ENCODE assay signal across 10 cellular contexts in the genomic region with DNA sequence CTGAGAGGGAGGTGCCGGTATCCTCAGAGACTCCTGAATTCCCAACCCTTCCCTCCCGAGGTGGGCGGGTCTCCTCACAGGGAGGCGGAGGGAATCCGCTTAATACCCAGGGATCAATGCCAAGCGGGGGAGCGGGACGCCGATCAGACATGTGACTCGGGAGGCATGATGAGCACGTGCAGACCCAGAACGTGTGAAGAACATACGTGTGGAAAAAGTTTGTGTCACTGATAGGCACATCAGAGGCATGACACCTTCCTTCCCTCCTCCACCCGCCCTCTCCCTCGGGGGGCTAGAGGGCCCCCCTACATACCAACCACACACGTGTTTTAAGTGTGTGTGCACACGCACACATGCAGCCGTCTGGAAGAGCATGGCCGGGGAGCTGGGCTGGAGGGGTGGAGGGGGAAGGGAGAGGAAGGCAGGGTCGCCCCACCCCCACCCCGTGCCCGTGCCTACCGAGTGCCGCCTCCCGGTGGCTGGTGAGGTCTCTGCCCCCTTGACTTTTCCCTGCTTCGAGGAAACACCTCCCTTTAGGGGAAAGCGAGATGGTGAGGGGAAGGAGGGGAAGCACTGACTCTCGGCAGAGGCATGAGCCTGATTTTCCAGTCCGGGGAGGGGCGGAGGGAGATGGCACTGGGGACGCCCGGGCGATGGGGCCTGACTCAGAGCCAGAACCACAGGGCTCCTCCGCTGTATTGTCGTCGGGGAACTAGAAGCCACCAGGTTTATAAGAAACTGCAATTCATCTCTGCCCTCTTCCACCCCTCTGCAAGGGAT. TPM values are rescaled to one million over a fixed set of nuclear protein-coding genes. Genes with fewer than 3 reads are reported as not detected.
DNase-seq lines count a peak whose midpoint lies in the region; ATAC-seq, FAIRE-seq and TF ChIP-seq lines count a peak whose summit lies in the region.
"Had no signal": no experiment of that assay in that cellular context is flagged by ENCODE, and none has a peak within 500 bp of the region (broad histone marks: within the 10 kb centered on the region; RNA-seq: fewer than 3 reads in every experiment).

No MANE protein-coding gene starts in this region.

- TF ChIP-seq EP300 in tibial nerve (IDR thresholded peaks at IDR 0.05) = no peak

- H3F3A ChIP-seq in Loucy (ENCODE audit: low read depth) = no peaks in the 10 kb centered on the region

- H3K9me3 ChIP-seq in Loucy (ENCODE audit: insufficient read depth, low read depth, low read length) = no peaks in the 10 kb centered on the region
- no peaks in the 10 kb centered on the region for H3K9me3 ChIP-seq in iPS-18a (ENCODE audit: control insufficient read depth, low read depth, low read length)
- no peaks in the 10 kb centered on the region for H3K9me3 ChIP-seq in tibial nerve
- H3K9me3 ChIP-seq in gastrocnemius medialis = no peaks in the 10 kb centered on the region

- CTCF ChIA-PET in activated CD8-positive, alpha-beta memory T cell treated with anti-CD3 and anti-CD28 coated beads, Interleukin-2, amount 10 ng/mL, durations not matched to agents 7 days and 5 days (lab: Charles Lee) = interaction anchor here (2.5 to 6.2 kb wide), 2 partner anchors 14 to 22 kb away, joined by 25 to 44 read pairs; partner anchors contain the start of gene TBX21

- H3K9me2 ChIP-seq in Loucy (replicated peaks; ENCODE audit: low read depth, low read length) = no peaks in the 10 kb centered on the region

- H3K27me3 ChIP-seq in Loucy (ENCODE audit: insufficient read depth, low read length, poor library complexity, severe bottlenecking) = no peaks in the 10 kb centered on the region
- H3K27me3 ChIP-seq in iPS-18a (ENCODE audit: control insufficient read depth, insufficient read depth, low read length) = peaks cover 41% of the 10 kb centered on the region
- peaks cover 0 to 77% of the 10 kb centered on the region in 2 donors for H3K27me3 ChIP-seq in tibial nerve
- peaks cover 45 to 60% (median 47%) of the 10 kb centered on the region in 3 donors for H3K27me3 ChIP-seq in gastrocnemius medialis

- no peak for TF ChIP-seq POLR2A in GM12892 (IDR thresholded peaks at IDR 0.05; ENCODE audit: low read depth, low read length)
- TF ChIP-seq POLR2A in tibial nerve (IDR thresholded peaks at IDR 0.05) = no peak
- TF ChIP-seq POLR2A in gastrocnemius medialis (IDR thresholded peaks at IDR 0.05) = no peak

- TF ChIP-seq CTCF in Loucy (conservative IDR thresholded peaks at IDR 0.05; ENCODE audit: low read length) (peak; percentile 46), tibial nerve (IDR thresholded peaks at IDR 0.05) (no peak), gastrocnemius medialis (IDR thresholded peaks at IDR 0.05 in 4 of 5, conservative IDR thresholded peaks at IDR 0.05 in 1 of 5) (no peak)

- H3K4me3 ChIP-seq in Loucy (ENCODE audit: low read length, poor library complexity, severe bottlenecking) (no peak overlapping the region), iPS-18a (ENCODE audit: low read length) (peak overlapping the region; percentile 6), tibial nerve (no peak overlapping the region), gastrocnemius medialis (no peak overlapping the region)

- peak; percentile 80 for ATAC-seq in activated CD8-positive, alpha-beta memory T cell treated with anti-CD3 and anti-CD28 coated beads, Interleukin-2, amount 10 ng/mL, durations not matched to agents 7 days and 5 days
- no peak for ATAC-seq in gastrocnemius medialis

- H3K36me3 ChIP-seq in Loucy (ENCODE audit: insufficient read depth, low read length) = no peaks in the 10 kb centered on the region
- H3K36me3 ChIP-seq in iPS-18a (ENCODE audit: control insufficient read depth, low read depth, low read length) = no peaks in the 10 kb centered on the region
- H3K36me3 ChIP-seq in tibial nerve = no peaks in the 10 kb centered on the region
- H3K36me3 ChIP-seq in gastrocnemius medialis = no peaks in the 10 kb centered on the region

- DNase-seq in GM12892 (ENCODE audit: insufficient read length) (peak; percentile 59), tibial nerve (ENCODE audit: low spot score in 2 of 2) (no peak), gastrocnemius medialis (no peak), DMS114 treated with DMSO at 0.1 percent for 48 hours (lab: John Stamatoyannopoulos, UW; ENCODE audit: unreplicated experiment) (no peak)
- peak; percentile 97 for DNase-seq in activated CD8-positive, alpha-beta memory T cell treated with anti-CD3 and anti-CD28 coated beads, Interleukin-2, amount 10 ng/mL, durations not matched to agents 7 days and 5 days
- DNase-seq in stimulated activated CD8-positive, alpha-beta memory T cell treated with anti-CD3 and anti-CD28 coated beads, Interleukin-4, amount 100 ng/mL, for 48 hours = peak; percentile 98

- no peaks in the 10 kb centered on the region for H4K20me1 ChIP-seq in Loucy (ENCODE audit: insufficient read depth, low read length, poor library complexity, severe bottlenecking)

- H3K27me3 Mint-ChIP-seq in activated CD8-positive, alpha-beta memory T cell treated with anti-CD3 and anti-CD28 coated beads, Interleukin-2, amount 10 ng/mL, durations not matched to agents 7 days and 5 days = peaks cover 2% of the 10 kb centered on the region

- H3K4me3 Mint-ChIP-seq in activated CD8-positive, alpha-beta memory T cell treated with anti-CD3 and anti-CD28 coated beads, Interleukin-2, amount 10 ng/mL, durations not matched to agents 7 days and 5 days = peak overlapping the region; percentile 69

- H3K27ac Mint-ChIP-seq in activated CD8-positive, alpha-beta memory T cell treated with anti-CD3 and anti-CD28 coated beads, Interleukin-2, amount 10 ng/mL, durations not matched to agents 7 days and 5 days = peak overlapping the region; percentile 90

- intact Hi-C loops in gastrocnemius medialis (cut with DNase I; ENCODE audit: low total_unique reads) = no loop called here

- peak; percentile 76 for FAIRE-seq in GM12892 (lab: Jason Lieb, UNC)
- FAIRE-seq: keratinocyte had no signal

- no peaks in the 10 kb centered on the region for H3K79me2 ChIP-seq in Loucy (ENCODE audit: insufficient read depth, low read length)

- in situ Hi-C loops in gastrocnemius medialis (cut with MboI; ENCODE audit: low sequenced_read_pairs in 4 of 4) = no loop called here

- H3K4me2 ChIP-seq in Loucy (ENCODE audit: low read depth, low read length, poor library complexity, severe bottlenecking) = no peak overlapping the region

- H3K9ac ChIP-seq in Loucy (ENCODE audit: low read depth, low read length, poor library complexity, severe bottlenecking) (no peak overlapping the region), iPS-18a (ENCODE audit: low read length) (no peak overlapping the region)

- H3K4me1 Mint-ChIP-seq in activated CD8-positive, alpha-beta memory T cell treated with anti-CD3 and anti-CD28 coated beads, Interleukin-2, amount 10 ng/mL, durations not matched to agents 7 days and 5 days = peaks cover 81% of the 10 kb centered on the region

- WGBS in tibial nerve, 2 donors = 5 to 10% methylated on average over 27 to 36 of the region's 36 CpGs

- H3K36me3 Mint-ChIP-seq in activated CD8-positive, alpha-beta memory T cell treated with anti-CD3 and anti-CD28 coated beads, Interleukin-2, amount 10 ng/mL, durations not matched to agents 7 days and 5 days = no peaks in the 10 kb centered on the region
- H3K36me3 Mint-ChIP-seq: IgD-negative memory B cell had no signal

- no peak overlapping the region for H2AFZ ChIP-seq in Loucy (ENCODE audit: low read length)

- H3K27ac ChIP-seq in iPS-18a (ENCODE audit: low read length) (no peak overlapping the region), tibial nerve (no peak overlapping the region), gastrocnemius medialis (no peak overlapping the region)

- H3K9me3 Mint-ChIP-seq in activated CD8-positive, alpha-beta memory T cell treated with anti-CD3 and anti-CD28 coated beads, Interleukin-2, amount 10 ng/mL, durations not matched to agents 7 days and 5 days (ENCODE audit: low read depth) = no peaks in the 10 kb centered on the region
- H3K9me3 Mint-ChIP-seq: IgD-negative memory B cell had no signal

- H3K4me1 ChIP-seq in Loucy (ENCODE audit: insufficient read depth, low read length, poor library complexity, severe bottlenecking) = peaks cover 41% of the 10 kb centered on the region
- no peaks in the 10 kb centered on the region for H3K4me1 ChIP-seq in iPS-18a (ENCODE audit: control insufficient read depth, low read depth, low read length)
- peaks cover 0 to 12% (median 6%) of the 10 kb centered on the region in 4 donors for H3K4me1 ChIP-seq in tibial nerve
- peaks cover 0 to 7% of the 10 kb centered on the region in 2 donors for H3K4me1 ChIP-seq in gastrocnemius medialis

RNA-seq across cellular contexts. Expression of gene TBX21, which starts 12.1 kb away (rescaled TPM):
- polyA plus RNA-seq in GM12892 (2012; ENCODE audit: missing spikeins) = not detected
- 10 to 100 TPM; 59.0 to 68.4 TPM for total RNA-seq in activated CD8-positive, alpha-beta memory T cell treated with anti-CD3 and anti-CD28 coated beads, Interleukin-2, amount 10 ng/mL, durations not matched to agents 7 days and 5 days
- 1 to 10 TPM in 3 of 4 donors, not detected in 1; 1.9 to 3.3 (median 2.1) TPM for total RNA-seq in tibial nerve
- total RNA-seq in gastrocnemius medialis = 1 to 10 TPM in 1 of 4 donors, under 1 TPM in 1, not detected in 2; 0.98 to 3.3 TPM
- polyA plus RNA-seq: keratinocyte had no signal

RNA-seq across cellular contexts. Expression of gene TBKBP1, which starts 27.0 kb away (rescaled TPM):
- polyA plus RNA-seq in GM12892 (2012; ENCODE audit: missing spikeins) = 0.59 TPM
- 1 to 10 TPM; 2.6 to 3.0 TPM for total RNA-seq in activated CD8-positive, alpha-beta memory T cell treated with anti-CD3 and anti-CD28 coated beads, Interleukin-2, amount 10 ng/mL, durations not matched to agents 7 days and 5 days
- total RNA-seq in tibial nerve (10 to 100 TPM in 2 of 4 donors, 1 to 10 TPM in 2; 6.3 to 24.6 (median 9.8) TPM), gastrocnemius medialis (10 to 100 TPM; 15.9 to 28.0 (median 23.0) TPM)

Comparison
In these comparisons a context has a peak if more than half of its experiments do, and no peak if none do; other contexts are left out.
1. DNase-seq: peak in GM12892 (single experiment), activated CD8-positive, alpha-beta memory T cell treated with anti-CD3 and anti-CD28 coated beads, Interleukin-2, amount 10 ng/mL, durations not matched to agents 7 days and 5 days (single experiment) and stimulated activated CD8-positive, alpha-beta memory T cell treated with anti-CD3 and anti-CD28 coated beads, Interleukin-4, amount 100 ng/mL, for 48 hours (single experiment); none in tibial nerve (0 of 2), gastrocnemius medialis (0 of 2) and DMS114 treated with DMSO at 0.1 percent for 48 hours (single experiment).
2. RNA of gene TBX21, which starts 12.1 kb away (total RNA-seq): 59.0 to 68.4 TPM in activated CD8-positive, alpha-beta memory T cell treated with anti-CD3 and anti-CD28 coated beads, Interleukin-2, amount 10 ng/mL, durations not matched to agents 7 days and 5 days; 1.9 to 3.3 TPM in tibial nerve and 0.98 to 3.3 TPM in gastrocnemius medialis; every median in the first group is over 10 times any median in the second.